ENCODE assay signal across 16 cellular contexts in genomic region chr7:17069146-17069545, GRCh38.
DNase-seq lines count a peak whose midpoint lies in the region; ATAC-seq and TF ChIP-seq lines count a peak whose summit lies in the region.
"Had no signal": no experiment of that assay in that cellular context is flagged by ENCODE, and none has a peak within 500 bp of the region (broad histone marks: within the 10 kb centered on the region; RNA-seq: fewer than 3 reads in every experiment).

No MANE protein-coding gene starts in this region.

- H3K4me1 ChIP-seq in OCI-LY3 (ENCODE audit: low read length), result peaks cover 73% of the 10 kb centered on the region
- H3K4me1 ChIP-seq in PC-3 (ENCODE audit: insufficient read depth, low read length), result peaks cover 6% of the 10 kb centered on the region; the same call in 1 of the 2 replicates
- no peaks in the 10 kb centered on the region for H3K4me1 ChIP-seq in tibial artery
- H3K4me1 ChIP-seq: A549, body of pancreas had no signal

- H4K20me1 ChIP-seq in OCI-LY3 (ENCODE audit: insufficient read depth, low read length), result no peaks in the 10 kb centered on the region
- no peaks in the 10 kb centered on the region for H4K20me1 ChIP-seq in PC-3 (ENCODE audit: low read length)

- peak; percentile 10 for ATAC-seq in activated naive CD8-positive, alpha-beta T cell treated with anti-CD3 and anti-CD28 coated beads, Interleukin-2, amount 50 U/mL, for 24 hours
- peak; percentile 34 for ATAC-seq in HG02623 (IDR thresholded peaks at IDR 0.05; ENCODE audit: unreplicated experiment)
- peak; percentile 66 to 68 for ATAC-seq in stimulated activated naive B cell treated with anti-CD40 and anti-IgM and Interleukin-4, amounts not matched to agents 10 μg/mL and 1 μg/mL and 100 μg/mL, for 72 hours (replicated peaks)
- ATAC-seq in PC-3, result no peak
- ATAC-seq: A549, body of pancreas had no signal

- intact Hi-C loops in PC-3 (cut with micrococcal nuclease), result no loop called here
- intact Hi-C loops in tibial artery (cut with DNase I; ENCODE audit: low total_unique reads), result no loop called here

- H3K27me3 ChIP-seq in OCI-LY3 (ENCODE audit: low read depth, low read length) (no peaks in the 10 kb centered on the region), PC-3 (ENCODE audit: low read length) (no peaks in the 10 kb centered on the region), tibial artery (no peaks in the 10 kb centered on the region)
- H3K27me3 ChIP-seq: body of pancreas had no signal

- DNase-seq in activated naive CD8-positive, alpha-beta T cell treated with anti-CD3 and anti-CD28 coated beads, Interleukin-2, amount 50 U/mL, for 24 hours, result no peak
- DNase-seq in activated naive CD8-positive, alpha-beta T cell treated with anti-CD3 and anti-CD28 coated beads for 36 hours, result no peak
- no peak for DNase-seq in stimulated activated naive B cell treated with anti-CD40 and anti-IgM and Interleukin-4, amounts not matched to agents 10 μg/mL and 1 μg/mL and 100 μg/mL, for 72 hours
- DNase-seq in PC-3, result no peak
- DNase-seq in GM03348 (ENCODE audit: low spot score), result no peak
- no peak for DNase-seq in tibial artery
- DNase-seq: GDM1, GOT3, MM.1S, NCI-H2171 treated with DMSO at 0.1 percent for 48 hours, substantia nigra had no signal

- no peaks in the 10 kb centered on the region for H3K27me3 Mint-ChIP-seq in activated naive CD8-positive, alpha-beta T cell treated with anti-CD3 and anti-CD28 coated beads, Interleukin-2, amount 50 U/mL, for 24 hours
- no peaks in the 10 kb centered on the region for H3K27me3 Mint-ChIP-seq in activated naive CD8-positive, alpha-beta T cell treated with anti-CD3 and anti-CD28 coated beads for 36 hours
- no peaks in the 10 kb centered on the region for H3K27me3 Mint-ChIP-seq in stimulated activated naive B cell treated with anti-CD40 and anti-IgM and Interleukin-4, amounts not matched to agents 10 μg/mL and 1 μg/mL and 100 μg/mL, for 72 hours

- POLR2A ChIA-PET in PC-3 (lab: Charles Lee; ENCODE audit: unreplicated experiment), result no interaction called here

- H3K36me3 ChIP-seq in OCI-LY3 (replicated peaks; ENCODE audit: low read depth, low read length) (peaks cover 7% of the 10 kb centered on the region), PC-3 (ENCODE audit: low read depth, low read length) (no peaks in the 10 kb centered on the region), tibial artery (no peaks in the 10 kb centered on the region)

- TF ChIP-seq CTCF in OCI-LY3 (IDR thresholded peaks at IDR 0.05; ENCODE audit: low read depth, low read length) (no peak), PC-3 (conservative IDR thresholded peaks at IDR 0.05; ENCODE audit: low read depth, low read length) (no peak), tibial artery (IDR thresholded peaks at IDR 0.05) (no peak)

- no peak overlapping the region for H3K4me3 Mint-ChIP-seq in activated naive CD8-positive, alpha-beta T cell treated with anti-CD3 and anti-CD28 coated beads, Interleukin-2, amount 50 U/mL, for 24 hours
- H3K4me3 Mint-ChIP-seq in activated naive CD8-positive, alpha-beta T cell treated with anti-CD3 and anti-CD28 coated beads for 36 hours, result no peak overlapping the region
- H3K4me3 Mint-ChIP-seq in stimulated activated naive B cell treated with anti-CD40 and anti-IgM and Interleukin-4, amounts not matched to agents 10 μg/mL and 1 μg/mL and 100 μg/mL, for 72 hours, result peak overlapping the region in 1 of 2 donors; percentile 11

- H3K27ac ChIP-seq in OCI-LY3 (ENCODE audit: low read length) (peak overlapping the region; percentile 100), PC-3 (ENCODE audit: low read length) (no peak overlapping the region), tibial artery (no peak overlapping the region)
- H3K27ac ChIP-seq: A549, body of pancreas had no signal

- H3K9me2 ChIP-seq in PC-3 (replicated peaks; ENCODE audit: low read length), result no peaks in the 10 kb centered on the region

- H3K4me1 Mint-ChIP-seq in activated naive CD8-positive, alpha-beta T cell treated with anti-CD3 and anti-CD28 coated beads, Interleukin-2, amount 50 U/mL, for 24 hours, result peaks cover 8% of the 10 kb centered on the region
- peaks cover 10% of the 10 kb centered on the region for H3K4me1 Mint-ChIP-seq in activated naive CD8-positive, alpha-beta T cell treated with anti-CD3 and anti-CD28 coated beads for 36 hours
- peaks cover 22 to 26% of the 10 kb centered on the region in 2 donors for H3K4me1 Mint-ChIP-seq in stimulated activated naive B cell treated with anti-CD40 and anti-IgM and Interleukin-4, amounts not matched to agents 10 μg/mL and 1 μg/mL and 100 μg/mL, for 72 hours

- H3K27ac Mint-ChIP-seq in activated naive CD8-positive, alpha-beta T cell treated with anti-CD3 and anti-CD28 coated beads, Interleukin-2, amount 50 U/mL, for 24 hours, result no peak overlapping the region
- no peak overlapping the region for H3K27ac Mint-ChIP-seq in activated naive CD8-positive, alpha-beta T cell treated with anti-CD3 and anti-CD28 coated beads for 36 hours
- H3K27ac Mint-ChIP-seq in stimulated activated naive B cell treated with anti-CD40 and anti-IgM and Interleukin-4, amounts not matched to agents 10 μg/mL and 1 μg/mL and 100 μg/mL, for 72 hours, result no peak overlapping the region

- H3K4me3 ChIP-seq in OCI-LY3 (ENCODE audit: low read length) (peak overlapping the region; percentile 60), PC-3 (ENCODE audit: low read length) (no peak overlapping the region), tibial artery (no peak overlapping the region)
- H3K4me3 ChIP-seq: A549, body of pancreas, lung had no signal

- BruUV-seq in PC-3 (replicated peaks; lab: Mats Ljungman, UMichigan), result no TSS peak

- no peaks in the 10 kb centered on the region for H3K9me3 ChIP-seq in OCI-LY3 (ENCODE audit: insufficient read depth, low read length)
- no peaks in the 10 kb centered on the region for H3K9me3 ChIP-seq in PC-3 (ENCODE audit: low read length)
- H3K9me3 ChIP-seq in tibial artery, result no peaks in the 10 kb centered on the region
- H3K9me3 ChIP-seq: A549, body of pancreas had no signal

- no peaks in the 10 kb centered on the region for H3K9me3 Mint-ChIP-seq in activated naive CD8-positive, alpha-beta T cell treated with anti-CD3 and anti-CD28 coated beads, Interleukin-2, amount 50 U/mL, for 24 hours
- H3K9me3 Mint-ChIP-seq in activated naive CD8-positive, alpha-beta T cell treated with anti-CD3 and anti-CD28 coated beads for 36 hours, result no peaks in the 10 kb centered on the region
- H3K9me3 Mint-ChIP-seq in stimulated activated naive B cell treated with anti-CD40 and anti-IgM and Interleukin-4, amounts not matched to agents 10 μg/mL and 1 μg/mL and 100 μg/mL, for 72 hours, result no peaks in the 10 kb centered on the region

- CTCF ChIA-PET in PC-3 (lab: Charles Lee), result no interaction called here

- no peaks in the 10 kb centered on the region for H3K36me3 Mint-ChIP-seq in activated naive CD8-positive, alpha-beta T cell treated with anti-CD3 and anti-CD28 coated beads, Interleukin-2, amount 50 U/mL, for 24 hours (ENCODE audit: low read depth)
- no peaks in the 10 kb centered on the region for H3K36me3 Mint-ChIP-seq in activated naive CD8-positive, alpha-beta T cell treated with anti-CD3 and anti-CD28 coated beads for 36 hours
- H3K36me3 Mint-ChIP-seq in stimulated activated naive B cell treated with anti-CD40 and anti-IgM and Interleukin-4, amounts not matched to agents 10 μg/mL and 1 μg/mL and 100 μg/mL, for 72 hours, result no peaks in the 10 kb centered on the region

- peak overlapping the region; percentile 85 for H3K4me2 ChIP-seq in OCI-LY3 (ENCODE audit: low read length)
- H3K4me2 ChIP-seq in PC-3 (ENCODE audit: low read length), result no peak overlapping the region
- H3K4me2 ChIP-seq: A549 had no signal

- H3K79me2 ChIP-seq in OCI-LY3 (ENCODE audit: low read length), result no peaks in the 10 kb centered on the region
- H3K79me2 ChIP-seq in PC-3 (ENCODE audit: low read length), result no peaks in the 10 kb centered on the region

- H2AFZ ChIP-seq in OCI-LY3 (ENCODE audit: low read depth, low read length) (no peak overlapping the region), PC-3 (ENCODE audit: low read length) (no peak overlapping the region)

- H3F3A ChIP-seq in PC-3 (ENCODE audit: low read length, unreplicated experiment), result no peaks in the 10 kb centered on the region

- H3K9ac ChIP-seq in OCI-LY3 (ENCODE audit: low read length) (peak overlapping the region; percentile 98), PC-3 (ENCODE audit: low read length) (no peak overlapping the region)
